Comparison of ENCODE assay signal across 12 cellular contexts in the genomic region with DNA sequence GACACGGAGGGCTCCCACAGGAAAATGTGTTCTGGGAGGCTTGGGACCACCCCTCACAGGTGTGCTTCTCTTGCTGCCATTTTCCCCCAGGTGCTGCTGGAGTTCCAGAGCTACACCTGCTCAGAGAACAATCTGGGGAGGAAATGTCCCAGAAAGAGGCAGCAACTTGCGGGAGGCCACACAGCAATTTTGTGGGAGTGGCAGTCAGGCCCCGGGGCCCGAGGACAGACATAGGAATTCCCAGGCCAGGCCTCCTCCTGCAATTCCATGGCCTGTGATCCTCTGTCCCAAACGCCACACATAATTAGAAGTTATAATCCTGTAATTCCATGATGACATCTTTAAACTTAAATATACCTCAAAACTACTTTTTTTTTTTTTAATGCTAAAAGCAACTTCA. TPM values are rescaled to one million over a fixed set of nuclear protein-coding genes. Genes with fewer than 3 reads are reported as not detected.
A peak's percentile ranks its signal among the peaks of the same experiment; 100 is the strongest.
DNase-seq lines count a peak whose midpoint lies in the region; ATAC-seq and TF ChIP-seq lines count a peak whose summit lies in the region.
"Had no signal": no experiment of that assay in that cellular context is flagged by ENCODE, and none has a peak within 500 bp of the region (broad histone marks: within the 10 kb centered on the region; RNA-seq: fewer than 3 reads in every experiment).

No MANE protein-coding gene starts in this region.

- H2AFZ ChIP-seq in MM.1S (ENCODE audit: low read length) (no peak overlapping the region), neural progenitor cell (replicated peaks) (no peak overlapping the region)

- H3K4me3 ChIP-seq in Caco-2 (ENCODE audit: low read depth, low read length) (peak overlapping the region; percentile 98), MM.1S (ENCODE audit: low read length) (peak overlapping the region; percentile 71; the same call in 1 of the 2 replicates), endodermal cell (ENCODE audit: low read length) (peak overlapping the region; percentile 86), neural progenitor cell (peak overlapping the region; percentile 95), upper lobe of left lung (no peak overlapping the region)

- H3K4me1 Mint-ChIP-seq in Caco-2 (ENCODE audit: low read depth, unreplicated experiment) (peaks cover 26% of the 10 kb centered on the region), endodermal cell (peaks cover 22% of the 10 kb centered on the region), neural progenitor cell (peaks cover 33% of the 10 kb centered on the region)

- CTCF ChIA-PET in Caco-2 (lab: Charles Lee) = no interaction called here

- no peak for TF ChIP-seq POLR2A in upper lobe of left lung (IDR thresholded peaks at IDR 0.05)

- peaks cover 43% of the 10 kb centered on the region for H3K79me2 ChIP-seq in MM.1S (ENCODE audit: low read length)
- H3K79me2 ChIP-seq in neural progenitor cell (ENCODE audit: low read depth) = peaks cover 66% of the 10 kb centered on the region

- TF ChIP-seq EP300 in upper lobe of left lung (IDR thresholded peaks at IDR 0.05) = no peak

- POLR2A ChIA-PET in Caco-2 (lab: Charles Lee) = interaction anchor here (0.9 to 2.3 kb wide), 4 partner anchors 11 to 38 kb away, joined by 3 to 15 read pairs (median 4); no protein-coding TSS in a partner anchor

- H3K4me1 ChIP-seq in Caco-2 (peaks cover 41% of the 10 kb centered on the region), MM.1S (ENCODE audit: low read length) (no peaks in the 10 kb centered on the region), endodermal cell (ENCODE audit: control insufficient read depth, insufficient read depth, low read length) (no peaks in the 10 kb centered on the region), neural progenitor cell (peaks cover 8% of the 10 kb centered on the region), upper lobe of left lung (peaks cover 9 to 27% (median 16%) of the 10 kb centered on the region in 4 donors)

- H3K27me3 Mint-ChIP-seq in Caco-2 (ENCODE audit: insufficient read depth, unreplicated experiment) (no peaks in the 10 kb centered on the region), endodermal cell (ENCODE audit: insufficient read depth) (peaks cover 12% of the 10 kb centered on the region), neural progenitor cell (ENCODE audit: insufficient read depth, low read depth) (peaks cover 15% of the 10 kb centered on the region)

- H3K27ac Mint-ChIP-seq in Caco-2 (ENCODE audit: unreplicated experiment) (peak overlapping the region; percentile 90), endodermal cell (no peak overlapping the region), neural progenitor cell (no peak overlapping the region)

- intact Hi-C loops in Caco-2 (cut with micrococcal nuclease; ENCODE audit: unreplicated experiment) = loop anchor here (5.0 kb wide), 1 partner anchor 39 kb away; no protein-coding TSS in a partner anchor

- TF ChIP-seq CTCF in Caco-2 (IDR thresholded peaks at IDR 0.05; ENCODE audit: insufficient read depth in 1 of 2, low read depth in 1 of 2, low read length in 1 of 2, severe bottlenecking in 1 of 2, unreplicated experiment in 1 of 2) (no peak), MM.1S (IDR thresholded peaks at IDR 0.05; ENCODE audit: low read length) (no peak), endodermal cell (conservative IDR thresholded peaks at IDR 0.05) (no peak), neural progenitor cell (IDR thresholded peaks at IDR 0.05) (no peak), upper lobe of left lung (IDR thresholded peaks at IDR 0.05) (no peak)

- whole genome bisulfite sequencing in endodermal cell (ENCODE audit: insufficient coverage in 1 of 2, insufficient read length in 1 of 2), 2 experiments = 57 to 77% methylated on average over 4 to 5 of the region's 5 CpGs
- 82 to 90% methylated on average over 5 of the region's 5 CpGs for WGBS in upper lobe of left lung, 2 donors

- TSS peak; percentile 61 for BruUV-seq in Caco-2 (replicated peaks; lab: Mats Ljungman, UMichigan)

- H4K20me1 ChIP-seq in MM.1S (ENCODE audit: insufficient read depth, low read length) = no peaks in the 10 kb centered on the region
- peaks cover 35% of the 10 kb centered on the region for H4K20me1 ChIP-seq in neural progenitor cell (ENCODE audit: low read depth)

- no peak for ATAC-seq in upper lobe of left lung (ENCODE audit: low FRiP score in 2 of 2)
- no peak for ATAC-seq in HG02981 (IDR thresholded peaks at IDR 0.05; ENCODE audit: unreplicated experiment)
- no peak for ATAC-seq in activated CD4-positive, CD25-positive, alpha-beta regulatory T cell treated with anti-CD3 and anti-CD28 coated beads, Interleukin-2, amount 50 U/mL, for 24 hours

- H3K9ac ChIP-seq in MM.1S (ENCODE audit: low read length) (no peak overlapping the region; the same call in 1 of the 2 replicates), endodermal cell (ENCODE audit: extremely low read depth, low read length, poor library complexity, severe bottlenecking) (peak overlapping the region; percentile 47), neural progenitor cell (no peak overlapping the region)

- H3K9me3 Mint-ChIP-seq in Caco-2 (ENCODE audit: unreplicated experiment) (no peaks in the 10 kb centered on the region), endodermal cell (no peaks in the 10 kb centered on the region), neural progenitor cell (no peaks in the 10 kb centered on the region)

- H3K9me3 ChIP-seq in Caco-2 (no peaks in the 10 kb centered on the region), MM.1S (replicated peaks; ENCODE audit: insufficient read depth, low read length) (no peaks in the 10 kb centered on the region), endodermal cell (ENCODE audit: control insufficient read depth, low read length) (no peaks in the 10 kb centered on the region), neural progenitor cell (ENCODE audit: low read depth) (no peaks in the 10 kb centered on the region), upper lobe of left lung (no peaks in the 10 kb centered on the region)
- H3K9me3 ChIP-seq: lower lobe of right lung had no signal

- H3K4me3 Mint-ChIP-seq in Caco-2 (ENCODE audit: unreplicated experiment) (peak overlapping the region; percentile 92), endodermal cell (peak overlapping the region; percentile 92), neural progenitor cell (peak overlapping the region; percentile 88)

- H3K27me3 ChIP-seq in Caco-2 (replicated peaks; ENCODE audit: control insufficient read depth, insufficient read depth, low read length) (no peaks in the 10 kb centered on the region), MM.1S (replicated peaks; ENCODE audit: insufficient read depth, low read length) (no peaks in the 10 kb centered on the region), endodermal cell (ENCODE audit: control insufficient read depth, insufficient read depth, low read length, poor library complexity, severe bottlenecking) (no peaks in the 10 kb centered on the region), neural progenitor cell (peaks cover 13% of the 10 kb centered on the region), upper lobe of left lung (peaks cover 0 to 24% (median 8%) of the 10 kb centered on the region in 4 donors)

- no peaks in the 10 kb centered on the region for H3K9me2 ChIP-seq in MM.1S (replicated peaks; ENCODE audit: insufficient read depth, low read length)

- H3K36me3 ChIP-seq in Caco-2 (ENCODE audit: control insufficient read depth, insufficient read depth, low read length) = peaks cover 1% of the 10 kb centered on the region
- H3K36me3 ChIP-seq in MM.1S (replicated peaks; ENCODE audit: insufficient read depth, low read length) = no peaks in the 10 kb centered on the region
- peaks cover 4% of the 10 kb centered on the region for H3K36me3 ChIP-seq in endodermal cell (ENCODE audit: control insufficient read depth, insufficient read depth, low read length)
- no peaks in the 10 kb centered on the region for H3K36me3 ChIP-seq in neural progenitor cell
- H3K36me3 ChIP-seq in upper lobe of left lung = no peaks in the 10 kb centered on the region
- H3K36me3 ChIP-seq: lower lobe of right lung had no signal

- H3F3A ChIP-seq in MM.1S (ENCODE audit: insufficient read depth, low read length) (no peaks in the 10 kb centered on the region; the same call in 1 of the 2 replicates), neural progenitor cell (ENCODE audit: low read depth) (peaks cover 38% of the 10 kb centered on the region)

- H3K36me3 Mint-ChIP-seq in Caco-2 (ENCODE audit: insufficient read depth, unreplicated experiment) (peaks cover 48% of the 10 kb centered on the region), endodermal cell (ENCODE audit: low read depth) (peaks cover 14% of the 10 kb centered on the region), neural progenitor cell (no peaks in the 10 kb centered on the region)

- H3K27ac ChIP-seq in MM.1S (ENCODE audit: low read length) = no peak overlapping the region
- H3K27ac ChIP-seq in endodermal cell (ENCODE audit: low read depth, low read length) = no peak overlapping the region
- no peak overlapping the region for H3K27ac ChIP-seq in neural progenitor cell
- H3K27ac ChIP-seq in upper lobe of left lung = no peak overlapping the region
- H3K27ac ChIP-seq: lower lobe of right lung had no signal

- H3K4me2 ChIP-seq in MM.1S (ENCODE audit: low read depth, low read length) = peak overlapping the region; percentile 56
- peak overlapping the region; percentile 99 for H3K4me2 ChIP-seq in neural progenitor cell

- DNase-seq in Caco-2 = no peak
- no peak for DNase-seq in MM.1S
- DNase-seq in endodermal cell = no peak
- DNase-seq in neural progenitor cell (ENCODE audit: low spot score) = no peak
- no peak for DNase-seq in upper lobe of left lung
- DNase-seq in activated CD4-positive, alpha-beta T cell treated with anti-CD3 and anti-CD28 coated beads, Interleukin-2, amount 50 U/mL, for 48 hours = no peak
- DNase-seq: activated naive CD4-positive, alpha-beta T cell treated with Interleukin-2 at 50 U/mL for 16 hours; lower lobe of right lung; NCI-H1930; SHP77 had no signal

RNA-seq across cellular contexts. Expression of a gene that starts 1.8 kb away (rescaled TPM):
- total RNA-seq in Caco-2 (2022) (69.5 and 78.5 TPM in 2 replicates), endodermal cell (10 to 100 TPM; 52.0 to 53.2 TPM), neural progenitor cell (ENCODE audit: low replicate concordance) (27.0 and 28.0 TPM in 2 replicates), upper lobe of left lung (10 to 100 TPM in 4 of 6 donors, 1 to 10 TPM in 2; 5.6 to 33.5 (median 13.1) TPM)
- polyA plus RNA-seq in endodermal cell (2013, experiment 1 of 2) = 23.2 TPM
- polyA plus RNA-seq in endodermal cell (2013, experiment 2 of 2) = 23.2 TPM

RNA-seq across cellular contexts. Expression of a gene that starts 18.1 kb away (rescaled TPM):
- 16.1 and 17.1 TPM in 2 replicates for total RNA-seq in Caco-2 (2022)
- total RNA-seq in endodermal cell = 10 to 100 TPM; 10.1 to 11.2 TPM
- 10.5 TPM for polyA plus RNA-seq in endodermal cell (2013, experiment 1 of 2)
- 8.8 TPM for polyA plus RNA-seq in endodermal cell (2013, experiment 2 of 2)
- 6.4 and 7.0 TPM in 2 replicates for total RNA-seq in neural progenitor cell (ENCODE audit: low replicate concordance)
- total RNA-seq in upper lobe of left lung = 10 to 100 TPM in 1 of 6 donors, 1 to 10 TPM in 5; 4.7 to 11.5 (median 6.8) TPM

Comparison
In these comparisons a context has a peak if more than half of its experiments do, and no peak if none do; other contexts are left out.
1. H3K4me3 ChIP-seq: peak in Caco-2 (single experiment), MM.1S (single experiment), endodermal cell (single experiment) and neural progenitor cell (single experiment); none in upper lobe of left lung (0 of 4).
2. Peak in every context shown above with its lines, with median percentiles within 50 percentile points of each other: H3K4me3 Mint-ChIP-seq.